Comparison of ENCODE assay signal across 1 cellular context in genomic region chr17:78399693-78400144, GRCh38.
TF ChIP-seq lines count a peak whose summit lies in the region.

No MANE protein-coding gene starts in this region.

TF ChIP-seq in HepG2, 621 proteins besides CTCF, POLR2A, EP300 and RAD21 (continued from another document and continues in another):
- TF ChIP-seq HIC2 (CRISPR knock-in tag; IDR thresholded peaks at IDR 0.05; ENCODE audit: low read depth) (peak; percentile 18; the same call in 1 of the 2 replicates), FOSL1 (CRISPR knock-in tag; IDR thresholded peaks at IDR 0.05; ENCODE audit: borderline replicate concordance) (peak; percentile 90), GFI1 (CRISPR knock-in tag; IDR thresholded peaks at IDR 0.05; ENCODE audit: borderline replicate concordance) (peak; percentile 80), FOXP1 (IDR thresholded peaks at IDR 0.05) (peak; percentile 75; the same call in 1 of the 2 replicates), FOXP1 (CRISPR knock-in tag; IDR thresholded peaks at IDR 0.05) (peak; percentile 97), SIX1 (CRISPR knock-in tag; IDR thresholded peaks at IDR 0.05; ENCODE audit: borderline replicate concordance) (peak; percentile 38; the same call in 1 of the 2 replicates), ZSCAN9 (CRISPR knock-in tag; IDR thresholded peaks at IDR 0.05; ENCODE audit: borderline replicate concordance) (peak; percentile 64; the same call in 1 of the 2 replicates), ATF3 (CRISPR knock-in tag; IDR thresholded peaks at IDR 0.05) (peak; percentile 71), ZBTB10 (CRISPR knock-in tag; IDR thresholded peaks at IDR 0.05; ENCODE audit: borderline replicate concordance) (no peak), RARA (CRISPR knock-in tag; IDR thresholded peaks at IDR 0.05) (peak; percentile 96), JUN (CRISPR knock-in tag; IDR thresholded peaks at IDR 0.05) (peak; percentile 88), TIGD3 (CRISPR knock-in tag; IDR thresholded peaks at IDR 0.05; ENCODE audit: borderline replicate concordance) (no peak), SIN3A (IDR thresholded peaks at IDR 0.05; ENCODE audit: borderline replicate concordance, low read depth, low read length) (peak; percentile 68; the same call in 1 of the 2 replicates), PITX1 (CRISPR knock-in tag; IDR thresholded peaks at IDR 0.05) (no peak), ELF1 (CRISPR knock-in tag; IDR thresholded peaks at IDR 0.05) (peak; percentile 38; the same call in 1 of the 2 replicates), ZNF354B (CRISPR knock-in tag; IDR thresholded peaks at IDR 0.05) (no peak), JUND (CRISPR knock-in tag; IDR thresholded peaks at IDR 0.05) (peak; percentile 92), ZNF589 (CRISPR knock-in tag; conservative IDR thresholded peaks at IDR 0.05) (peak; percentile 75), ZNF710 (CRISPR knock-in tag; IDR thresholded peaks at IDR 0.05; ENCODE audit: borderline replicate concordance) (0 out of 2 replicates have a peak, but pooled peaks have one; percentile 50)
- TF ChIP-seq, protein P1, sequence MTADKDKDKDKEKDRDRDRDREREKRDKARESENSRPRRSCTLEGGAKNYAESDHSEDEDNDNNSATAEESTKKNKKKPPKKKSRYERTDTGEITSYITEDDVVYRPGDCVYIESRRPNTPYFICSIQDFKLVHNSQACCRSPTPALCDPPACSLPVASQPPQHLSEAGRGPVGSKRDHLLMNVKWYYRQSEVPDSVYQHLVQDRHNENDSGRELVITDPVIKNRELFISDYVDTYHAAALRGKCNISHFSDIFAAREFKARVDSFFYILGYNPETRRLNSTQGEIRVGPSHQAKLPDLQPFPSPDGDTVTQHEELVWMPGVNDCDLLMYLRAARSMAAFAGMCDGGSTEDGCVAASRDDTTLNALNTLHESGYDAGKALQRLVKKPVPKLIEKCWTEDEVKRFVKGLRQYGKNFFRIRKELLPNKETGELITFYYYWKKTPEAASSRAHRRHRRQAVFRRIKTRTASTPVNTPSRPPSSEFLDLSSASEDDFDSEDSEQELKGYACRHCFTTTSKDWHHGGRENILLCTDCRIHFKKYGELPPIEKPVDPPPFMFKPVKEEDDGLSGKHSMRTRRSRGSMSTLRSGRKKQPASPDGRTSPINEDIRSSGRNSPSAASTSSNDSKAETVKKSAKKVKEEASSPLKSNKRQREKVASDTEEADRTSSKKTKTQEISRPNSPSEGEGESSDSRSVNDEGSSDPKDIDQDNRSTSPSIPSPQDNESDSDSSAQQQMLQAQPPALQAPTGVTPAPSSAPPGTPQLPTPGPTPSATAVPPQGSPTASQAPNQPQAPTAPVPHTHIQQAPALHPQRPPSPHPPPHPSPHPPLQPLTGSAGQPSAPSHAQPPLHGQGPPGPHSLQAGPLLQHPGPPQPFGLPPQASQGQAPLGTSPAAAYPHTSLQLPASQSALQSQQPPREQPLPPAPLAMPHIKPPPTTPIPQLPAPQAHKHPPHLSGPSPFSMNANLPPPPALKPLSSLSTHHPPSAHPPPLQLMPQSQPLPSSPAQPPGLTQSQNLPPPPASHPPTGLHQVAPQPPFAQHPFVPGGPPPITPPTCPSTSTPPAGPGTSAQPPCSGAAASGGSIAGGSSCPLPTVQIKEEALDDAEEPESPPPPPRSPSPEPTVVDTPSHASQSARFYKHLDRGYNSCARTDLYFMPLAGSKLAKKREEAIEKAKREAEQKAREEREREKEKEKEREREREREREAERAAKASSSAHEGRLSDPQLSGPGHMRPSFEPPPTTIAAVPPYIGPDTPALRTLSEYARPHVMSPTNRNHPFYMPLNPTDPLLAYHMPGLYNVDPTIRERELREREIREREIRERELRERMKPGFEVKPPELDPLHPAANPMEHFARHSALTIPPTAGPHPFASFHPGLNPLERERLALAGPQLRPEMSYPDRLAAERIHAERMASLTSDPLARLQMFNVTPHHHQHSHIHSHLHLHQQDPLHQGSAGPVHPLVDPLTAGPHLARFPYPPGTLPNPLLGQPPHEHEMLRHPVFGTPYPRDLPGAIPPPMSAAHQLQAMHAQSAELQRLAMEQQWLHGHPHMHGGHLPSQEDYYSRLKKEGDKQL (CRISPR knock-in tag; IDR thresholded peaks at IDR 0.05; ENCODE audit: low read depth): peak; percentile 78; the same call in 1 of the 2 replicates
- TF ChIP-seq, protein P2, sequence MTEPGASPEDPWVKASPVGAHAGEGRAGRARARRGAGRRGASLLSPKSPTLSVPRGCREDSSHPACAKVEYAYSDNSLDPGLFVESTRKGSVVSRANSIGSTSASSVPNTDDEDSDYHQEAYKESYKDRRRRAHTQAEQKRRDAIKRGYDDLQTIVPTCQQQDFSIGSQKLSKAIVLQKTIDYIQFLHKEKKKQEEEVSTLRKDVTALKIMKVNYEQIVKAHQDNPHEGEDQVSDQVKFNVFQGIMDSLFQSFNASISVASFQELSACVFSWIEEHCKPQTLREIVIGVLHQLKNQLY (CRISPR knock-in tag; IDR thresholded peaks at IDR 0.05): peak; percentile 31; the same call in 1 of the 2 replicates
- TF ChIP-seq, protein P3, sequence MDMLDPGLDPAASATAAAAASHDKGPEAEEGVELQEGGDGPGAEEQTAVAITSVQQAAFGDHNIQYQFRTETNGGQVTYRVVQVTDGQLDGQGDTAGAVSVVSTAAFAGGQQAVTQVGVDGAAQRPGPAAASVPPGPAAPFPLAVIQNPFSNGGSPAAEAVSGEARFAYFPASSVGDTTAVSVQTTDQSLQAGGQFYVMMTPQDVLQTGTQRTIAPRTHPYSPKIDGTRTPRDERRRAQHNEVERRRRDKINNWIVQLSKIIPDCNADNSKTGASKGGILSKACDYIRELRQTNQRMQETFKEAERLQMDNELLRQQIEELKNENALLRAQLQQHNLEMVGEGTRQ (IDR thresholded peaks at IDR 0.05; ENCODE audit: low read depth, low read length): no peak
- TF ChIP-seq, protein P3 (CRISPR knock-in tag; IDR thresholded peaks at IDR 0.05; ENCODE audit: borderline replicate concordance): no peak
- TF ChIP-seq, protein P4, sequence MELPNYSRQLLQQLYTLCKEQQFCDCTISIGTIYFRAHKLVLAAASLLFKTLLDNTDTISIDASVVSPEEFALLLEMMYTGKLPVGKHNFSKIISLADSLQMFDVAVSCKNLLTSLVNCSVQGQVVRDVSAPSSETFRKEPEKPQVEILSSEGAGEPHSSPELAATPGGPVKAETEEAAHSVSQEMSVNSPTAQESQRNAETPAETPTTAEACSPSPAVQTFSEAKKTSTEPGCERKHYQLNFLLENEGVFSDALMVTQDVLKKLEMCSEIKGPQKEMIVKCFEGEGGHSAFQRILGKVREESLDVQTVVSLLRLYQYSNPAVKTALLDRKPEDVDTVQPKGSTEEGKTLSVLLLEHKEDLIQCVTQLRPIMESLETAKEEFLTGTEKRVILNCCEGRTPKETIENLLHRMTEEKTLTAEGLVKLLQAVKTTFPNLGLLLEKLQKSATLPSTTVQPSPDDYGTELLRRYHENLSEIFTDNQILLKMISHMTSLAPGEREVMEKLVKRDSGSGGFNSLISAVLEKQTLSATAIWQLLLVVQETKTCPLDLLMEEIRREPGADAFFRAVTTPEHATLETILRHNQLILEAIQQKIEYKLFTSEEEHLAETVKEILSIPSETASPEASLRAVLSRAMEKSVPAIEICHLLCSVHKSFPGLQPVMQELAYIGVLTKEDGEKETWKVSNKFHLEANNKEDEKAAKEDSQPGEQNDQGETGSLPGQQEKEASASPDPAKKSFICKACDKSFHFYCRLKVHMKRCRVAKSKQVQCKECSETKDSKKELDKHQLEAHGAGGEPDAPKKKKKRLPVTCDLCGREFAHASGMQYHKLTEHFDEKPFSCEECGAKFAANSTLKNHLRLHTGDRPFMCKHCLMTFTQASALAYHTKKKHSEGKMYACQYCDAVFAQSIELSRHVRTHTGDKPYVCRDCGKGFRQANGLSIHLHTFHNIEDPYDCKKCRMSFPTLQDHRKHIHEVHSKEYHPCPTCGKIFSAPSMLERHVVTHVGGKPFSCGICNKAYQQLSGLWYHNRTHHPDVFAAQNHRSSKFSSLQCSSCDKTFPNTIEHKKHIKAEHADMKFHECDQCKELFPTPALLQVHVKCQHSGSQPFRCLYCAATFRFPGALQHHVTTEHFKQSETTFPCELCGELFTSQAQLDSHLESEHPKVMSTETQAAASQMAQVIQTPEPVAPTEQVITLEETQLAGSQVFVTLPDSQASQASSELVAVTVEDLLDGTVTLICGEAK (IDR thresholded peaks at IDR 0.05): no peak
- TF ChIP-seq, protein P4 (CRISPR knock-in tag; IDR thresholded peaks at IDR 0.05): peak; percentile 85; the same call in 1 of the 2 replicates
